Comparison of ENCODE assay signal across 1 cellular context in genomic region chr21:42002421-42002958, GRCh38.
TF ChIP-seq lines count a peak whose summit lies in the region.

No MANE protein-coding gene starts in this region.

TF ChIP-seq in GM12878, 131 proteins besides CTCF, POLR2A, EP300 and RAD21 (continued from another document and continues in another):
- no peak for TF ChIP-seq CEBPZ (IDR thresholded peaks at IDR 0.05; ENCODE audit: low read depth, low read length)
- no peak for TF ChIP-seq ZNF622 (IDR thresholded peaks at IDR 0.05)
- TF ChIP-seq RFX5 (IDR thresholded peaks at IDR 0.05; ENCODE audit: low read depth, low read length), result no peak
- TF ChIP-seq ZBTB4 (CRISPR knock-in tag; IDR thresholded peaks at IDR 0.05), result no peak
- 0 out of 2 replicates have a peak, but pooled peaks have one; percentile 48 for TF ChIP-seq ZNF24 (IDR thresholded peaks at IDR 0.05)
- TF ChIP-seq KDM1A (IDR thresholded peaks at IDR 0.05; ENCODE audit: borderline replicate concordance), result no peak
- no peak for TF ChIP-seq ZZZ3 (IDR thresholded peaks at IDR 0.05; ENCODE audit: control insufficient read depth, insufficient read length, low read depth)
- no peak for TF ChIP-seq RUNX3 (IDR thresholded peaks at IDR 0.05; ENCODE audit: low read length)
- no peak for TF ChIP-seq SREBF1 (IDR thresholded peaks at IDR 0.05; ENCODE audit: low read length)
- TF ChIP-seq RB1 (IDR thresholded peaks at IDR 0.05; ENCODE audit: borderline replicate concordance), result no peak
- peak; percentile 84 to 89 for TF ChIP-seq IKZF2 (IDR thresholded peaks at IDR 0.05)
- 0 out of 2 replicates have a peak, but pooled peaks have one; percentile 21 for TF ChIP-seq GATAD2B (conservative IDR thresholded peaks at IDR 0.05; ENCODE audit: low read depth)
- TF ChIP-seq FOXM1 (IDR thresholded peaks at IDR 0.05; ENCODE audit: low read depth, low read length), result no peak
- TF ChIP-seq LARP7 (IDR thresholded peaks at IDR 0.05), result no peak
- no peak for TF ChIP-seq IRF3 (IDR thresholded peaks at IDR 0.05)
- TF ChIP-seq BCLAF1 (IDR thresholded peaks at IDR 0.05), result no peak
- TF ChIP-seq ESRRA (IDR thresholded peaks at IDR 0.05; ENCODE audit: low read length), result no peak
- no peak for TF ChIP-seq ZNF207 (IDR thresholded peaks at IDR 0.05; ENCODE audit: borderline replicate concordance)
- no peak for TF ChIP-seq NFXL1 (IDR thresholded peaks at IDR 0.05; ENCODE audit: borderline replicate concordance)
- peak; percentile 62; the same call in 1 of the 2 replicates for TF ChIP-seq MTA2 (IDR thresholded peaks at IDR 0.05; ENCODE audit: low read depth)
- TF ChIP-seq NKRF (conservative IDR thresholded peaks at IDR 0.05), result 0 out of 2 replicates have a peak, but pooled peaks have one; percentile 27
- TF ChIP-seq CHD1 (IDR thresholded peaks at IDR 0.05; ENCODE audit: low read depth, low read length), result no peak
- no peak for TF ChIP-seq NFYA (IDR thresholded peaks at IDR 0.05; ENCODE audit: borderline replicate concordance, low read depth, low read length)
- TF ChIP-seq SUZ12 (IDR thresholded peaks at IDR 0.05; ENCODE audit: unreplicated experiment), result no peak
- TF ChIP-seq POU2F2 (IDR thresholded peaks at IDR 0.05; ENCODE audit: borderline replicate concordance, low read depth, low read length), result peak; percentile 90; the same call in 2 of the 3 replicates
- no peak for TF ChIP-seq MAX (IDR thresholded peaks at IDR 0.05; ENCODE audit: low read depth, low read length)
- TF ChIP-seq SREBF2 (IDR thresholded peaks at IDR 0.05; ENCODE audit: low read length), result no peak
- no peak for TF ChIP-seq SMAD1 (IDR thresholded peaks at IDR 0.05; ENCODE audit: low read depth, partially characterized antibody)
- TF ChIP-seq SUPT20H (IDR thresholded peaks at IDR 0.05; ENCODE audit: borderline replicate concordance, control insufficient read depth, low read depth, low read length), result no peak
- peak; percentile 91 for TF ChIP-seq EED (IDR thresholded peaks at IDR 0.05; ENCODE audit: low read depth)
- no peak for TF ChIP-seq USF2 (IDR thresholded peaks at IDR 0.05; ENCODE audit: borderline replicate concordance, low read depth, low read length)
- peak; percentile 45; the same call in 1 of the 2 replicates for TF ChIP-seq BCL11A (IDR thresholded peaks at IDR 0.05; ENCODE audit: low read depth, low read length)
- TF ChIP-seq ZNF217 (IDR thresholded peaks at IDR 0.05), result 0 out of 2 replicates have a peak, but pooled peaks have one; percentile 35
- no peak; the same call in 1 of the 2 replicates for TF ChIP-seq TCF12 (IDR thresholded peaks at IDR 0.05; ENCODE audit: low read depth, low read length)
- peak; percentile 10 for TF ChIP-seq CUX1 (IDR thresholded peaks at IDR 0.05; ENCODE audit: insufficient replicate concordance, low read depth, low read length)
- no peak for TF ChIP-seq BMI1 (IDR thresholded peaks at IDR 0.05; ENCODE audit: borderline replicate concordance)
- no peak for TF ChIP-seq WRNIP1 (IDR thresholded peaks at IDR 0.05; ENCODE audit: borderline replicate concordance, low read depth, low read length)
- TF ChIP-seq GABPA (IDR thresholded peaks at IDR 0.05; ENCODE audit: low read depth), result no peak
- no peak for TF ChIP-seq HDAC2 (IDR thresholded peaks at IDR 0.05)
- peak; percentile 85 for TF ChIP-seq BCL3 (IDR thresholded peaks at IDR 0.05; ENCODE audit: borderline replicate concordance, insufficient read depth, low read depth, low read length, poor library complexity, severe bottlenecking)
